9 cellular contexts compared by ENCODE assay signal in the genomic region with DNA sequence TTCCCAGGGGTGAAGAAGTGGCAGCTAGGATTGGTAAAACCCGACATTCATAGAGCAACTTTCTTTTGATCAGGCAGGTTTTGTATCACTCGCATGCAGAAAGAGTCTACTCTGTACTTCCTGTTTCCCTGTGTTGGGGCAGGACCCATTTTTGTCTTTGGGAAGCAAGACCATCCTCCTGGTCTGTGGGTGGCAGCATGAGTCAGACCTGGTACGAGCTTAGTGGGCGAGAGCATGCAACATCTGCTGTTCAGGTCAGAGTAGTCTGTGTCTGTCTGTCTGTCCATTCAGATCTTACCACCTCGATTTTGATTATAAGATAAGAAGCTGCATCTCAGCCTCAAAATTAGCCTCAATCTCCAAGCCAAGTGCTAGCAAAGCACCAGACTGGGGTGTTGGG.
DNase-seq lines count a peak whose midpoint lies in the region; ATAC-seq and TF ChIP-seq lines count a peak whose summit lies in the region.
"Had no signal": no experiment of that assay in that cellular context is flagged by ENCODE, and none has a peak within 500 bp of the region (broad histone marks: within the 10 kb centered on the region; RNA-seq: fewer than 3 reads in every experiment).

No MANE protein-coding gene starts in this region.

- H3K27ac ChIP-seq in right atrium auricular region (peak overlapping the region in 1 of 2 donors; percentile 3), left ventricle myocardium inferior (replicated peaks) (no peak overlapping the region)

- H3K9me3 Mint-ChIP-seq in activated CD4-positive, alpha-beta memory T cell treated with anti-CD3 and anti-CD28 coated beads for 36 hours: no peaks in the 10 kb centered on the region
- H3K9me3 Mint-ChIP-seq in Caco-2 (ENCODE audit: unreplicated experiment): no peaks in the 10 kb centered on the region

- no peak overlapping the region for H3K4me3 ChIP-seq in right atrium auricular region
- H3K4me3 ChIP-seq in left ventricle myocardium inferior: no peak overlapping the region
- no peak overlapping the region for H3K4me3 ChIP-seq in Caco-2 (ENCODE audit: low read depth, low read length)
- H3K4me3 ChIP-seq: K562 had no signal

- POLR2A ChIA-PET in activated CD4-positive, alpha-beta memory T cell treated with anti-CD3 and anti-CD28 coated beads for 36 hours (lab: Charles Lee): interaction anchor here (0.7 to 2.5 kb wide), 6 partner anchors 10 to 108 kb away, joined by 3 to 10 read pairs (median 4); no protein-coding TSS in a partner anchor
- POLR2A ChIA-PET in Caco-2 (lab: Charles Lee): no interaction called here

- H3K27ac Mint-ChIP-seq in activated CD4-positive, alpha-beta memory T cell treated with anti-CD3 and anti-CD28 coated beads for 36 hours: peak overlapping the region; percentile 74
- no peak overlapping the region for H3K27ac Mint-ChIP-seq in Caco-2 (ENCODE audit: unreplicated experiment)

- H3K4me1 Mint-ChIP-seq in activated CD4-positive, alpha-beta memory T cell treated with anti-CD3 and anti-CD28 coated beads for 36 hours (ENCODE audit: low read depth): peaks cover 71% of the 10 kb centered on the region
- H3K4me1 Mint-ChIP-seq in Caco-2 (ENCODE audit: low read depth, unreplicated experiment): no peaks in the 10 kb centered on the region

- no peak for ATAC-seq in GM18909 (IDR thresholded peaks at IDR 0.05; ENCODE audit: poor library complexity, unreplicated experiment)
- ATAC-seq: K562 had no signal

- BruUV-seq in Caco-2 (replicated peaks; lab: Mats Ljungman, UMichigan): no TSS peak

- H3K36me3 ChIP-seq in right atrium auricular region (no peaks in the 10 kb centered on the region), left ventricle myocardium inferior (no peaks in the 10 kb centered on the region), Caco-2 (ENCODE audit: control insufficient read depth, insufficient read depth, low read length) (no peaks in the 10 kb centered on the region)

- H3K4me3 Mint-ChIP-seq in activated CD4-positive, alpha-beta memory T cell treated with anti-CD3 and anti-CD28 coated beads for 36 hours: peak overlapping the region; percentile 12
- no peak overlapping the region for H3K4me3 Mint-ChIP-seq in Caco-2 (ENCODE audit: unreplicated experiment)

- no peaks in the 10 kb centered on the region for H3K9me3 ChIP-seq in right atrium auricular region
- H3K9me3 ChIP-seq in left ventricle myocardium inferior (replicated peaks): no peaks in the 10 kb centered on the region
- no peaks in the 10 kb centered on the region for H3K9me3 ChIP-seq in Caco-2

- CTCF ChIA-PET in activated CD4-positive, alpha-beta memory T cell treated with anti-CD3 and anti-CD28 coated beads for 36 hours (lab: Charles Lee): interaction anchor here (1.1 to 2.9 kb wide), 6 partner anchors 10 to 108 kb away, joined by 3 to 13 read pairs (median 5); no protein-coding TSS in a partner anchor
- CTCF ChIA-PET in Caco-2 (lab: Charles Lee): no interaction called here

- DNase-seq in right atrium auricular region (ENCODE audit: low spot score) (peak; percentile 57), left ventricle myocardium inferior (no peak), kidney tubule cell (ENCODE audit: low spot score) (peak; percentile 51), DMS53 treated with DMSO at 0.1 percent for 48 hours (lab: John Stamatoyannopoulos, UW; ENCODE audit: unreplicated experiment) (no peak), iPS-NIHi11 (ENCODE audit: low spot score) (no peak), Caco-2 (no peak)
- peak; percentile 85 for DNase-seq in activated CD4-positive, alpha-beta memory T cell treated with anti-CD3 and anti-CD28 coated beads for 36 hours

- no peak for TF ChIP-seq CTCF in right atrium auricular region (IDR thresholded peaks at IDR 0.05)
- TF ChIP-seq CTCF in left ventricle myocardium inferior (IDR thresholded peaks at IDR 0.05; ENCODE audit: borderline replicate concordance): no peak
- no peak for TF ChIP-seq CTCF in Caco-2 (IDR thresholded peaks at IDR 0.05; ENCODE audit: insufficient read depth in 1 of 2, low read depth in 1 of 2, low read length in 1 of 2, severe bottlenecking in 1 of 2, unreplicated experiment in 1 of 2)

- peaks cover 3% of the 10 kb centered on the region for H3K36me3 Mint-ChIP-seq in activated CD4-positive, alpha-beta memory T cell treated with anti-CD3 and anti-CD28 coated beads for 36 hours
- no peaks in the 10 kb centered on the region for H3K36me3 Mint-ChIP-seq in Caco-2 (ENCODE audit: insufficient read depth, unreplicated experiment)

- no peaks in the 10 kb centered on the region for H3K27me3 Mint-ChIP-seq in activated CD4-positive, alpha-beta memory T cell treated with anti-CD3 and anti-CD28 coated beads for 36 hours
- H3K27me3 Mint-ChIP-seq in Caco-2 (ENCODE audit: insufficient read depth, unreplicated experiment): no peaks in the 10 kb centered on the region

- intact Hi-C loops in left ventricle myocardium inferior (cut with micrococcal nuclease) (no loop called here), Caco-2 (cut with micrococcal nuclease; ENCODE audit: unreplicated experiment) (no loop called here)
- intact Hi-C loops in activated CD4-positive, alpha-beta memory T cell treated with anti-CD3 and anti-CD28 coated beads for 36 hours (cut with micrococcal nuclease): loop anchor here (1.0 to 10.0 kb wide), 4 partner anchors 10 to 145 kb away; no protein-coding TSS in a partner anchor

- H3K4me1 ChIP-seq in right atrium auricular region: peaks cover 0 to 31% of the 10 kb centered on the region in 2 donors
- H3K4me1 ChIP-seq in left ventricle myocardium inferior: peaks cover 12% of the 10 kb centered on the region
- H3K4me1 ChIP-seq in Caco-2: no peaks in the 10 kb centered on the region

- H3K27me3 ChIP-seq in right atrium auricular region (no peaks in the 10 kb centered on the region), left ventricle myocardium inferior (ENCODE audit: low read depth) (no peaks in the 10 kb centered on the region), Caco-2 (replicated peaks; ENCODE audit: control insufficient read depth, insufficient read depth, low read length) (no peaks in the 10 kb centered on the region)

Comparison
In these comparisons a context has a peak if more than half of its experiments do, and no peak if none do; other contexts are left out.
1. DNase-seq: peak in right atrium auricular region (single experiment), activated CD4-positive, alpha-beta memory T cell treated with anti-CD3 and anti-CD28 coated beads for 36 hours (single experiment) and kidney tubule cell (single experiment); none in left ventricle myocardium inferior (single experiment), DMS53 treated with DMSO at 0.1 percent for 48 hours (single experiment), iPS-NIHi11 (single experiment) and Caco-2 (0 of 2).